17 cellular contexts compared by ENCODE assay signal in genomic region chr16:71852146-71852545, GRCh38. TPM values are rescaled to one million over a fixed set of nuclear protein-coding genes. Genes with fewer than 3 reads are reported as not detected.
DNase-seq lines count a peak whose midpoint lies in the region; ATAC-seq and TF ChIP-seq lines count a peak whose summit lies in the region.
"Had no signal": no experiment of that assay in that cellular context is flagged by ENCODE, and none has a peak within 500 bp of the region (broad histone marks: within the 10 kb centered on the region; RNA-seq: fewer than 3 reads in every experiment).

No MANE protein-coding gene starts in this region.

- H3K36me3 ChIP-seq in OCI-LY7 (ENCODE audit: insufficient read depth, low read length) = peaks cover 66% of the 10 kb centered on the region

- no TSS peak for BruUV-seq in OCI-LY7 (replicated peaks; lab: Mats Ljungman, UMichigan)

- no peak overlapping the region for H2AFZ ChIP-seq in OCI-LY7 (ENCODE audit: low read length)
- H2AFZ ChIP-seq: GM23248 had no signal

- POLR2A ChIA-PET in OCI-LY7 (lab: Charles Lee) = interaction anchor here (0.6 to 2.7 kb wide), 2 partner anchors 9 to 40 kb away, joined by 4 to 12 read pairs; no protein-coding TSS in a partner anchor

- no peak for DNase-seq in activated T-cell treated with anti-CD3 and anti-CD28 coated beads, Interleukin-2, amount 50 U/mL, for 24 hours
- DNase-seq in activated T-cell treated with anti-CD3 and anti-CD28 coated beads for 4 hours (no peak), OCI-LY7 (ENCODE audit: low spot score) (no peak), memory B cell (ENCODE audit: low spot score in 2 of 2) (no peak), retina (no peak), NCI-H524 (lab: John Stamatoyannopoulos, UW) (no peak), foreskin melanocyte (no peak)
- DNase-seq in stimulated activated CD4-positive, alpha-beta T cell treated with anti-CD3 and anti-CD28 coated beads, Interleukin-4, amount 100 ng/mL, for 24 hours = no peak
- DNase-seq: Caco-2, GM23248, NCI-H1436 treated with DMSO at 0.1 percent for 48 hours, NCI-H2081, NCI-H526, Peyer's patch, Right ventricle myocardium superior had no signal

- 0 out of 2 replicates have a peak overlapping the region, but pooled peaks have one; percentile 62 for H3K4me2 ChIP-seq in OCI-LY7 (ENCODE audit: low read length)

- H3K4me1 ChIP-seq in OCI-LY7 (ENCODE audit: insufficient read depth, low read length, poor library complexity, severe bottlenecking) = peaks cover 40% of the 10 kb centered on the region

- H3K27ac Mint-ChIP-seq in activated T-cell treated with anti-CD3 and anti-CD28 coated beads, Interleukin-2, amount 50 U/mL, for 24 hours = peak overlapping the region; percentile 45
- peak overlapping the region; percentile 95 for H3K27ac Mint-ChIP-seq in memory B cell

- H3K4me3 Mint-ChIP-seq in activated T-cell treated with anti-CD3 and anti-CD28 coated beads, Interleukin-2, amount 50 U/mL, for 24 hours = no peak overlapping the region
- H3K4me3 Mint-ChIP-seq in memory B cell = no peak overlapping the region

- no peaks in the 10 kb centered on the region for H3K9me2 ChIP-seq in OCI-LY7 (ENCODE audit: insufficient read depth, low read length)

- CTCF ChIA-PET in OCI-LY7 (lab: Charles Lee; ENCODE audit: unreplicated experiment) = no interaction called here

- peaks cover 71% of the 10 kb centered on the region for H3K4me1 Mint-ChIP-seq in activated T-cell treated with anti-CD3 and anti-CD28 coated beads, Interleukin-2, amount 50 U/mL, for 24 hours (ENCODE audit: low read depth)
- H3K4me1 Mint-ChIP-seq in memory B cell = peaks cover 54% of the 10 kb centered on the region

- peaks cover 28% of the 10 kb centered on the region for H4K20me1 ChIP-seq in OCI-LY7 (ENCODE audit: insufficient read depth, low read length)

- intact Hi-C loops in OCI-LY7 (cut with micrococcal nuclease; ENCODE audit: unreplicated experiment) = loop anchor here (2.0 kb wide), 1 partner anchor 109 kb away; no protein-coding TSS in a partner anchor

- TF ChIP-seq CTCF in OCI-LY7 (conservative IDR thresholded peaks at IDR 0.05; ENCODE audit: low read length) = no peak

- no peak for ATAC-seq in memory B cell (ENCODE audit: low read depth)
- ATAC-seq: HCT116 had no signal

- no peaks in the 10 kb centered on the region for H3K27me3 Mint-ChIP-seq in activated T-cell treated with anti-CD3 and anti-CD28 coated beads, Interleukin-2, amount 50 U/mL, for 24 hours
- H3K27me3 Mint-ChIP-seq in memory B cell = no peaks in the 10 kb centered on the region

- no peaks in the 10 kb centered on the region for H3K9me3 ChIP-seq in OCI-LY7 (ENCODE audit: low read length)
- H3K9me3 ChIP-seq: Caco-2, Peyer's patch had no signal

- H3K36me3 Mint-ChIP-seq in activated T-cell treated with anti-CD3 and anti-CD28 coated beads, Interleukin-2, amount 50 U/mL, for 24 hours (ENCODE audit: low read depth) = peaks cover 87% of the 10 kb centered on the region
- H3K36me3 Mint-ChIP-seq in memory B cell = peaks cover 32% of the 10 kb centered on the region

- peaks cover 14% of the 10 kb centered on the region; the same call in 1 of the 2 replicates for H3K79me2 ChIP-seq in OCI-LY7 (ENCODE audit: insufficient read depth, low read depth, low read length)

- H3K4me3 ChIP-seq in OCI-LY7 (ENCODE audit: low read depth, low read length, poor library complexity, severe bottlenecking) = no peak overlapping the region
- H3K4me3 ChIP-seq: GM23248, Peyer's patch had no signal

- H3K27ac ChIP-seq in OCI-LY7 (ENCODE audit: low read depth, low read length, poor library complexity, severe bottlenecking) = no peak overlapping the region
- H3K27ac ChIP-seq: C4-2B, GM23248 had no signal

- H3K9me3 Mint-ChIP-seq in activated T-cell treated with anti-CD3 and anti-CD28 coated beads, Interleukin-2, amount 50 U/mL, for 24 hours = no peaks in the 10 kb centered on the region
- no peaks in the 10 kb centered on the region for H3K9me3 Mint-ChIP-seq in memory B cell

RNA-seq across cellular contexts. Expression of gene ATXN1L, which starts 6.4 kb away (rescaled TPM):
- 12.5 and 12.8 TPM in 2 replicates for total RNA-seq in OCI-LY7 (2014; rRNA removed; shearing (Covaris generic))
- 19.5 and 19.9 TPM in 2 replicates for total RNA-seq in OCI-LY7 (2022)

RNA-seq across cellular contexts. Expression of gene ZNF821, which starts 31.8 kb away (rescaled TPM):
- 10.5 and 14.6 TPM in 2 replicates for total RNA-seq in OCI-LY7 (2014; rRNA removed; shearing (Covaris generic))
- 17.8 and 20.1 TPM in 2 replicates for total RNA-seq in OCI-LY7 (2022)

RNA-seq across cellular contexts. Expression of gene IST1, which starts 43.2 kb away (rescaled TPM):
- total RNA-seq in OCI-LY7 (2014; rRNA removed; shearing (Covaris generic)) = 147 and 152 TPM in 2 replicates
- 200 and 201 TPM in 2 replicates for total RNA-seq in OCI-LY7 (2022)

RNA-seq across cellular contexts. Expression of gene AP1G1, which starts 43.5 kb away (rescaled TPM):
- total RNA-seq in OCI-LY7 (2014; rRNA removed; shearing (Covaris generic)) = 57.3 and 57.9 TPM in 2 replicates
- total RNA-seq in OCI-LY7 (2022) = 68.0 and 89.7 TPM in 2 replicates
